9 cellular contexts compared by ENCODE assay signal in genomic region chr12:11228268-11228879, GRCh38. TPM values are rescaled to one million over a fixed set of nuclear protein-coding genes. Genes with fewer than 3 reads are reported as not detected.
DNase-seq lines count a peak whose midpoint lies in the region; ATAC-seq and TF ChIP-seq lines count a peak whose summit lies in the region.
"Had no signal": no experiment of that assay in that cellular context is flagged by ENCODE, and none has a peak within 500 bp of the region (broad histone marks: within the 10 kb centered on the region; RNA-seq: fewer than 3 reads in every experiment).

No MANE protein-coding gene starts in this region.

- H3K27me3 Mint-ChIP-seq in CD4-positive, CD25-positive, alpha-beta regulatory T cell: peaks cover 5% of the 10 kb centered on the region
- no peaks in the 10 kb centered on the region for H3K27me3 Mint-ChIP-seq in naive thymus-derived CD8-positive, alpha-beta T cell

- POLR2A ChIA-PET in IMR-90 (lab: Charles Lee; ENCODE audit: unreplicated experiment): no interaction called here
- POLR2A ChIA-PET in naive thymus-derived CD8-positive, alpha-beta T cell (lab: Charles Lee): no interaction called here

- H3K36me3 ChIP-seq in CD4-positive, CD25-positive, alpha-beta regulatory T cell (ENCODE audit: control insufficient read depth, insufficient read depth, low read length): no peaks in the 10 kb centered on the region
- H3K36me3 ChIP-seq in IMR-90 (ENCODE audit: control insufficient read depth, insufficient read depth, low read length): no peaks in the 10 kb centered on the region
- H3K36me3 ChIP-seq in SJCRH30: no peaks in the 10 kb centered on the region
- H3K36me3 ChIP-seq: SJSA1 had no signal

- no peak overlapping the region for H2BK15ac ChIP-seq in IMR-90 (ENCODE audit: low read depth, low read length)

- in situ Hi-C loops in IMR-90 (cut with MboI; ENCODE audit: low sequenced_read_pairs): loop anchor here (10.0 to 25.0 kb wide), 2 partner anchors 134 to 256 kb away; no protein-coding TSS in a partner anchor

- TF ChIP-seq CTCF in IMR-90 (conservative IDR thresholded peaks at IDR 0.05; ENCODE audit: low read depth, low read length): peak; percentile 58

- H3K4me2 ChIP-seq in IMR-90 (ENCODE audit: low read depth, low read length): no peak overlapping the region

- H3K4me1 ChIP-seq in CD4-positive, CD25-positive, alpha-beta regulatory T cell (ENCODE audit: control insufficient read depth, insufficient read depth, low read length, poor library complexity, severe bottlenecking): no peaks in the 10 kb centered on the region
- H3K4me1 ChIP-seq in IMR-90 (ENCODE audit: control insufficient read depth, insufficient read depth, low read length): no peaks in the 10 kb centered on the region
- no peaks in the 10 kb centered on the region for H3K4me1 ChIP-seq in SJCRH30
- H3K4me1 ChIP-seq: SJSA1 had no signal

- H3K4me3 Mint-ChIP-seq in CD4-positive, CD25-positive, alpha-beta regulatory T cell: no peak overlapping the region
- H3K4me3 Mint-ChIP-seq in naive thymus-derived CD8-positive, alpha-beta T cell: no peak overlapping the region

- no peak overlapping the region for H2BK5ac ChIP-seq in IMR-90 (ENCODE audit: low read depth, low read length, poor library complexity, severe bottlenecking)

- no peak for TF ChIP-seq POLR2A in IMR-90 (IDR thresholded peaks at IDR 0.05; ENCODE audit: low read depth, low read length)

- no peak overlapping the region for H3K4ac ChIP-seq in IMR-90 (ENCODE audit: low read depth, low read length)

- H3K27ac ChIP-seq in CD4-positive, CD25-positive, alpha-beta regulatory T cell (ENCODE audit: insufficient read depth, low read length, poor library complexity, severe bottlenecking): no peak overlapping the region
- no peak overlapping the region for H3K27ac ChIP-seq in IMR-90 (ENCODE audit: insufficient read depth, low read length)
- H3K27ac ChIP-seq in SJCRH30: no peak overlapping the region
- H3K27ac ChIP-seq: SJSA1 had no signal

- no peak overlapping the region for H2BK120ac ChIP-seq in IMR-90 (ENCODE audit: low read depth, low read length)

- H3K4me1 Mint-ChIP-seq in CD4-positive, CD25-positive, alpha-beta regulatory T cell: peaks cover 0 to 4% (median 0%) of the 10 kb centered on the region in 4 donors
- H3K4me1 Mint-ChIP-seq in naive thymus-derived CD8-positive, alpha-beta T cell: peaks cover 0 to 6% (median 0%) of the 10 kb centered on the region in 4 donors

- DNase-seq in CD4-positive, CD25-positive, alpha-beta regulatory T cell: peak; percentile 2 to 37 (median 9)
- DNase-seq in IMR-90 (peak; percentile 30), SJCRH30 (peak; percentile 36 to 60), NCI-H446 treated with DMSO at 0.1 percent for 48 hours (lab: John Stamatoyannopoulos, UW) (no peak)
- DNase-seq in effector CD4-positive, alpha-beta T cell: peak; percentile 6
- peak in 7 of 10 donors; percentile 5 to 71 (median 22) for DNase-seq in naive thymus-derived CD8-positive, alpha-beta T cell
- no peak for DNase-seq in NK-92 treated with Interleukin-12 subunit alpha and Interleukin-12 subunit beta, amount 100 ng/mL, for 24 hours (lab: John Stamatoyannopoulos, UW)

- no peak overlapping the region for H2BK20ac ChIP-seq in IMR-90 (ENCODE audit: low read depth, low read length)

- H3K4me3 ChIP-seq in CD4-positive, CD25-positive, alpha-beta regulatory T cell (ENCODE audit: low read depth, low read length): no peak overlapping the region
- no peak overlapping the region for H3K4me3 ChIP-seq in IMR-90 (ENCODE audit: insufficient read depth, low read depth, low read length)
- H3K4me3 ChIP-seq in SJCRH30: no peak overlapping the region
- H3K4me3 ChIP-seq: SJSA1 had no signal

- H3K23ac ChIP-seq in IMR-90 (ENCODE audit: low read depth, low read length): no peak overlapping the region

- H4K8ac ChIP-seq in IMR-90 (ENCODE audit: low read depth in 2 of 2, low read length in 2 of 2): no peak overlapping the region

- no peak overlapping the region for H4K91ac ChIP-seq in IMR-90 (ENCODE audit: insufficient read depth, low read depth, low read length)

- no peak overlapping the region for H3K14ac ChIP-seq in IMR-90 (replicated peaks; ENCODE audit: low read depth, low read length)

- no peak for ATAC-seq in CD4-positive, CD25-positive, alpha-beta regulatory T cell (ENCODE audit: low read depth in 2 of 2)
- ATAC-seq in GM18519 (IDR thresholded peaks at IDR 0.05; ENCODE audit: low FRiP score, unreplicated experiment): peak; percentile 75
- ATAC-seq in IMR-90 (ENCODE audit: low read depth): peak; percentile 96
- peak in 1 of 2 donors; percentile 70 for ATAC-seq in naive thymus-derived CD8-positive, alpha-beta T cell

- no peaks in the 10 kb centered on the region for H3K79me1 ChIP-seq in IMR-90 (ENCODE audit: low read depth in 1 of 2, low read length in 2 of 2)

- H3K36me3 Mint-ChIP-seq in CD4-positive, CD25-positive, alpha-beta regulatory T cell: peaks cover 4% of the 10 kb centered on the region
- peaks cover 0 to 6% (median 0%) of the 10 kb centered on the region in 3 donors for H3K36me3 Mint-ChIP-seq in naive thymus-derived CD8-positive, alpha-beta T cell

- no peaks in the 10 kb centered on the region for H3K9me3 ChIP-seq in CD4-positive, CD25-positive, alpha-beta regulatory T cell (ENCODE audit: control insufficient read depth in 2 of 2, low read length in 2 of 2)
- H3K9me3 ChIP-seq in IMR-90 (ENCODE audit: control insufficient read depth, insufficient read depth, low read length) (no peaks in the 10 kb centered on the region), SJCRH30 (replicated peaks) (no peaks in the 10 kb centered on the region)
- H3K9me3 ChIP-seq: SJSA1 had no signal

- H3K9me1 ChIP-seq in IMR-90 (ENCODE audit: insufficient read depth, low read length): no peaks in the 10 kb centered on the region

- no peak overlapping the region for H4K5ac ChIP-seq in IMR-90 (ENCODE audit: low read depth, low read length)

- peak; percentile 57 for TF ChIP-seq RAD21 in IMR-90 (IDR thresholded peaks at IDR 0.05; ENCODE audit: low read length)

- dilution Hi-C loops in IMR-90 (cut with HindIII; ENCODE audit: low sequenced_read_pairs, unreplicated experiment): no loop called here

- H4K20me1 ChIP-seq in IMR-90 (ENCODE audit: insufficient read depth, low read length): no peaks in the 10 kb centered on the region

- peak overlapping the region; percentile 25 for H2AFZ ChIP-seq in IMR-90 (replicated peaks; ENCODE audit: low read length, poor library complexity)

- no peaks in the 10 kb centered on the region for H3K27me3 ChIP-seq in CD4-positive, CD25-positive, alpha-beta regulatory T cell (ENCODE audit: control insufficient read depth, insufficient read depth, low read length)
- H3K27me3 ChIP-seq in IMR-90 (ENCODE audit: control insufficient read depth, insufficient read depth, low read length): peaks cover 2% of the 10 kb centered on the region; the same call in 1 of the 2 replicates
- no peaks in the 10 kb centered on the region for H3K27me3 ChIP-seq in SJCRH30

- WGBS in IMR-90 (ENCODE audit: extremely low coverage in 2 of 2, insufficient read length in 1 of 2), 2 experiments: 0% methylated on average over 1 of the region's 5 CpGs; no CpG with 5 or more reads in 1 of the 2 experiments

- H3K9me3 Mint-ChIP-seq in CD4-positive, CD25-positive, alpha-beta regulatory T cell: peaks cover 0 to 4% (median 0%) of the 10 kb centered on the region in 7 donors
- H3K9me3 Mint-ChIP-seq in naive thymus-derived CD8-positive, alpha-beta T cell: peaks cover 0 to 7% (median 0%) of the 10 kb centered on the region in 9 donors

- intact Hi-C loops in IMR-90 (cut with micrococcal nuclease): loop anchor here (1.0 kb wide), 1 partner anchor 258 kb away; no protein-coding TSS in a partner anchor

- no peak overlapping the region for H2AK9ac ChIP-seq in IMR-90 (replicated peaks; ENCODE audit: low read depth, low read length, poor library complexity)

- no TSS peak for BruUV-seq in IMR-90 (replicated peaks; lab: Mats Ljungman, UMichigan)

- CTCF ChIA-PET in IMR-90 (lab: Yijun Ruan, JAX): interaction anchor here (0.6 to 2.9 kb wide), 6 partner anchors 29 to 683 kb away, joined by 3 to 7 read pairs (median 4); no protein-coding TSS in a partner anchor

- no peak overlapping the region for H2AK5ac ChIP-seq in IMR-90 (ENCODE audit: low read depth, low read length)

- no peak overlapping the region for H3K9ac ChIP-seq in IMR-90 (ENCODE audit: low read depth, low read length)

- no peak overlapping the region for H3K18ac ChIP-seq in IMR-90 (ENCODE audit: low read depth, low read length)

- H3K27ac Mint-ChIP-seq in CD4-positive, CD25-positive, alpha-beta regulatory T cell: peak overlapping the region in 1 of 3 donors; percentile 20
- H3K27ac Mint-ChIP-seq in naive thymus-derived CD8-positive, alpha-beta T cell: peak overlapping the region in 1 of 10 donors; percentile 3

- no peak overlapping the region for H3K56ac ChIP-seq in IMR-90 (ENCODE audit: extremely low read depth, insufficient read depth, low read length)

RNA-seq across cellular contexts. Expression of gene PRB3, which starts 41.1 kb away (rescaled TPM):
- not detected for total RNA-seq in CD4-positive, CD25-positive, alpha-beta regulatory T cell
- polyA plus RNA-seq in CD4-positive, CD25-positive, alpha-beta regulatory T cell: under 1 TPM in 1 of 4 donors, not detected in 3; 0.17 TPM
- total RNA-seq in IMR-90 (2012; rRNA removed): not detected in 2 replicates
- polyA plus RNA-seq in IMR-90 (2012; rRNA removed): not detected in 2 replicates
- not detected in 2 replicates for polyA plus RNA-seq in IMR-90 (2012; cell fraction: cytosol; rRNA removed)
- not detected in 2 replicates for polyA plus RNA-seq in IMR-90 (2012; cell fraction: nucleus; rRNA removed; ENCODE audit: low replicate concordance)
- not detected in 2 replicates for total RNA-seq in SJCRH30 (2014; rRNA removed; shearing (Covaris generic))
- not detected for total RNA-seq in naive thymus-derived CD8-positive, alpha-beta T cell
- polyA plus RNA-seq in naive thymus-derived CD8-positive, alpha-beta T cell: under 1 TPM in 2 of 3 donors, not detected in 1; 0.22 to 0.75 TPM
- total RNA-seq: SJSA1 had no signal

RNA-seq across cellular contexts. Expression of gene TAS2R42, which starts 41.6 kb away (rescaled TPM):
- total RNA-seq in CD4-positive, CD25-positive, alpha-beta regulatory T cell: not detected
- polyA plus RNA-seq in CD4-positive, CD25-positive, alpha-beta regulatory T cell: not detected
- total RNA-seq in IMR-90 (2012; rRNA removed): not detected in 2 replicates
- polyA plus RNA-seq in IMR-90 (2012; rRNA removed): not detected in 2 replicates
- not detected in 2 replicates for polyA plus RNA-seq in IMR-90 (2012; cell fraction: cytosol; rRNA removed)
- not detected in 2 replicates for polyA plus RNA-seq in IMR-90 (2012; cell fraction: nucleus; rRNA removed; ENCODE audit: low replicate concordance)
- not detected in 2 replicates for total RNA-seq in SJCRH30 (2014; rRNA removed; shearing (Covaris generic))
- not detected for total RNA-seq in naive thymus-derived CD8-positive, alpha-beta T cell
- polyA plus RNA-seq in naive thymus-derived CD8-positive, alpha-beta T cell: not detected
- total RNA-seq: SJSA1 had no signal

RNA-seq across cellular contexts. Expression of gene SMIM10L1, which starts 57.4 kb away (rescaled TPM):
- 9.3 TPM for total RNA-seq in CD4-positive, CD25-positive, alpha-beta regulatory T cell
- polyA plus RNA-seq in CD4-positive, CD25-positive, alpha-beta regulatory T cell: 10 to 100 TPM in 2 of 4 donors, 1 to 10 TPM in 2; 6.3 to 15.1 (median 10.0) TPM
- total RNA-seq in IMR-90 (2012; rRNA removed): 2.7 and 4.7 TPM in 2 replicates
- 4.5 and 5.3 TPM in 2 replicates for polyA plus RNA-seq in IMR-90 (2012; rRNA removed)
- polyA plus RNA-seq in IMR-90 (2012; cell fraction: cytosol; rRNA removed): 4.3 and 4.5 TPM in 2 replicates
- 1.6 and 1.8 TPM in 2 replicates for polyA plus RNA-seq in IMR-90 (2012; cell fraction: nucleus; rRNA removed; ENCODE audit: low replicate concordance)
- total RNA-seq in SJCRH30 (2014; rRNA removed; shearing (Covaris generic)): 9.8 and 10.9 TPM in 2 replicates
- 10 to 100 TPM; 13.4 to 14.5 TPM for total RNA-seq in naive thymus-derived CD8-positive, alpha-beta T cell
- polyA plus RNA-seq in naive thymus-derived CD8-positive, alpha-beta T cell: 10 to 100 TPM in 2 of 3 donors, 1 to 10 TPM in 1; 7.6 to 14.0 (median 11.0) TPM

Comparison
In these comparisons a context has a peak if more than half of its experiments do, and no peak if none do; other contexts are left out.
1. ATAC-seq: peak in GM18519 (single experiment) and IMR-90 (single experiment); none in CD4-positive, CD25-positive, alpha-beta regulatory T cell (0 of 2).
2. DNase-seq: peak in CD4-positive, CD25-positive, alpha-beta regulatory T cell (3 of 3), IMR-90 (single experiment), SJCRH30 (2 of 2), effector CD4-positive, alpha-beta T cell (single experiment) and naive thymus-derived CD8-positive, alpha-beta T cell (7 of 10); none in NK-92 treated with Interleukin-12 subunit alpha and Interleukin-12 subunit beta, amount 100 ng/mL, for 24 hours (single experiment) and NCI-H446 treated with DMSO at 0.1 percent for 48 hours (single experiment).